Comparison of ENCODE assay signal across 8 cellular contexts in genomic region chr11:30914143-30914762, GRCh38.
DNase-seq lines count a peak whose midpoint lies in the region; ATAC-seq and TF ChIP-seq lines count a peak whose summit lies in the region.

No MANE protein-coding gene starts in this region.

- H3K4me3 ChIP-seq in cardiac fibroblast (replicated peaks in 1 of 2; ENCODE audit: low read depth in 2 of 2, low read length in 2 of 2), result no peak overlapping the region

- H3K36me3 Mint-ChIP-seq in type B pancreatic cell, result no peaks in the 10 kb centered on the region

- DNase-seq in DMS153 (lab: John Stamatoyannopoulos, UW), result peak; percentile 38
- peak; percentile 77 for DNase-seq in H4 (ENCODE audit: low spot score)
- DNase-seq in NCI-H526 treated with DMSO at 0.1 percent for 48 hours (lab: John Stamatoyannopoulos, UW), result peak; percentile 37
- DNase-seq in cardiac fibroblast (ENCODE audit: low read depth in 2 of 2), result peak; percentile 66 to 69
- peak; percentile 40 for DNase-seq in kidney glomerular epithelial cell (lab: John Stamatoyannopoulos, UW)
- peak; percentile 81 for DNase-seq in type B pancreatic cell (ENCODE audit: extremely low spot score, unreplicated experiment)

- no peak for ATAC-seq in HG03457 (IDR thresholded peaks at IDR 0.05; ENCODE audit: unreplicated experiment)
- ATAC-seq in GM19463 (IDR thresholded peaks at IDR 0.05; ENCODE audit: unreplicated experiment), result no peak

- TF ChIP-seq CTCF in cardiac fibroblast (IDR thresholded peaks at IDR 0.05; ENCODE audit: low read depth, low read length) (peak; percentile 79), type B pancreatic cell (conservative IDR thresholded peaks at IDR 0.05) (peak; percentile 85)

- H3K4me1 Mint-ChIP-seq in type B pancreatic cell (ENCODE audit: unreplicated experiment), result peaks cover 30% of the 10 kb centered on the region

- H3K9me3 Mint-ChIP-seq in type B pancreatic cell, result no peaks in the 10 kb centered on the region

- H3K27me3 Mint-ChIP-seq in type B pancreatic cell, result peaks cover 10% of the 10 kb centered on the region

- H3K4me3 Mint-ChIP-seq in type B pancreatic cell, result peak overlapping the region; percentile 6

- H3K27ac Mint-ChIP-seq in type B pancreatic cell, result no peak overlapping the region
